16 cellular contexts compared by ENCODE assay signal in the genomic region with DNA sequence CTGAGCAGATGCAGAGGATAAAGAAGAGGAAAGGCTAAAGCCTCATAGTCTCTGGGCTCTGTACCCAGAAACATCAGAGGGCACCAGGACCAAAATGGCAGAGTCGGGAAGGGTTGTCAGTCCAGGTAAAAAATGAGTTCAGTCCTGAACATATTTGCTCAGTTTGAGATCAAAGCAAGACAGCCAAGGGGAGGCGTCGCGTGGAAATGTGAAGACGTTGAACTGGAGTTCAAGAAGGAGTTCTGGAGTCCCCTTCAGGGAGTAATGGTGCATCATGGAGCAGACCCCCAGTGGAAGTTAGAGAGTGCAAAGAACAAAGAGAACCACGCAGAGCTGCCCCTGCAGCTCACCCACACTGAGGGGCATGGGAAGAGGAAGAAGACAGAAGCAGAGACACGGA. TPM values are rescaled to one million over a fixed set of nuclear protein-coding genes. Genes with fewer than 3 reads are reported as not detected.
DNase-seq lines count a peak whose midpoint lies in the region; ATAC-seq and TF ChIP-seq lines count a peak whose summit lies in the region.
"Had no signal": no experiment of that assay in that cellular context is flagged by ENCODE, and none has a peak within 500 bp of the region (broad histone marks: within the 10 kb centered on the region; RNA-seq: fewer than 3 reads in every experiment).

No MANE protein-coding gene starts in this region.

- TF ChIP-seq CTCF in esophagus muscularis mucosa (IDR thresholded peaks at IDR 0.05), result no peak

- 78% methylated on average over 7 of the region's 7 CpGs for WGBS in esophagus muscularis mucosa

- intact Hi-C loops in esophagus muscularis mucosa (cut with DNase I), result loop anchor here (5.0 kb wide), 2 partner anchors 35 to 55 kb away; no protein-coding TSS in a partner anchor

- no peak for DNase-seq in adipocyte (ENCODE audit: low read depth)
- DNase-seq in esophagus muscularis mucosa (ENCODE audit: extremely low spot score), result no peak
- no peak for DNase-seq in NCI-H2171 treated with DMSO at 0.1 percent for 48 hours (lab: John Stamatoyannopoulos, UW)
- DNase-seq in SKM-1 treated with dmso at 0.1 percent for 144 hours (lab: John Stamatoyannopoulos, UW; ENCODE audit: unreplicated experiment), result no peak
- no peak for DNase-seq in NCI-H774 (lab: John Stamatoyannopoulos, UW)
- DNase-seq: activated CD4-positive, alpha-beta T cell treated with anti-CD3 and anti-CD28 coated beads for 48 hours; activated naive CD8-positive, alpha-beta T cell treated with anti-CD3 and anti-CD28 coated beads, Interleukin-2, amount 50 U/mL, for 24 hours; activated T-cell treated with anti-CD3 and anti-CD28 coated beads, Interleukin-2, amount 50 U/mL, for 24 hours; DMS 273 treated with DMSO at 0.1 percent for 48 hours; NCI-H1694; SHP77 treated with DMSO at 0.1 percent for 48 hours; stimulated activated naive B cell treated with anti-CD40 and anti-IgM and Interleukin-4, amounts not matched to agents 10 μg/mL and 1 μg/mL and 100 μg/mL, for 72 hours had no signal

- H3K36me3 ChIP-seq in adipocyte (ENCODE audit: control insufficient read depth, insufficient read depth, low read length, severe bottlenecking) (peaks cover 29% of the 10 kb centered on the region), esophagus muscularis mucosa (peaks cover 0 to 8% (median 0%) of the 10 kb centered on the region in 4 donors), muscle layer of duodenum (ENCODE audit: control insufficient read depth in 1 of 2, insufficient read depth in 2 of 2, low read length in 2 of 2) (no peaks in the 10 kb centered on the region), subcutaneous abdominal adipose tissue (ENCODE audit: control insufficient read depth in 5 of 5, insufficient read depth in 5 of 5, low read length in 5 of 5) (peaks cover 2 to 26% (median 5%) of the 10 kb centered on the region in 5 donors)
- H3K36me3 ChIP-seq: BLaER1 had no signal

- no peak for TF ChIP-seq POLR2A in esophagus muscularis mucosa (IDR thresholded peaks at IDR 0.05; ENCODE audit: low read depth)

- no peak for ATAC-seq in HG02870 (IDR thresholded peaks at IDR 0.05; ENCODE audit: unreplicated experiment)
- ATAC-seq: activated naive CD8-positive, alpha-beta T cell treated with anti-CD3 and anti-CD28 coated beads, Interleukin-2, amount 50 U/mL, for 24 hours; stimulated activated naive B cell treated with anti-CD40 and anti-IgM and Interleukin-4, amounts not matched to agents 10 μg/mL and 1 μg/mL and 100 μg/mL, for 72 hours had no signal

- peak overlapping the region; percentile 21 for H3K4me3 ChIP-seq in adipocyte (ENCODE audit: low read length)
- peak overlapping the region in 1 of 4 donors; percentile 18 for H3K4me3 ChIP-seq in esophagus muscularis mucosa
- peak overlapping the region; percentile 14 to 33 for H3K4me3 ChIP-seq in muscle layer of duodenum (ENCODE audit: low read depth in 1 of 2, low read length in 2 of 2)
- peak overlapping the region in 4 of 5 donors; percentile 7 to 51 (median 28) for H3K4me3 ChIP-seq in subcutaneous abdominal adipose tissue (ENCODE audit: low read depth in 1 of 5, low read length in 5 of 5)
- H3K4me3 ChIP-seq: BLaER1 had no signal

- H3K9ac ChIP-seq in adipocyte (ENCODE audit: low read length) (peak overlapping the region; percentile 50), subcutaneous abdominal adipose tissue (ENCODE audit: low read length in 5 of 5) (peak overlapping the region in 3 of 5 donors; percentile 14 to 96 (median 51))
- H3K9ac ChIP-seq: BLaER1 had no signal

- no peaks in the 10 kb centered on the region for H3K9me3 ChIP-seq in adipocyte (ENCODE audit: control insufficient read depth, low read length)
- no peaks in the 10 kb centered on the region for H3K9me3 ChIP-seq in esophagus muscularis mucosa
- H3K9me3 ChIP-seq in muscle layer of duodenum (ENCODE audit: control insufficient read depth in 1 of 2, low read length in 2 of 2), result no peaks in the 10 kb centered on the region
- H3K9me3 ChIP-seq in subcutaneous abdominal adipose tissue (ENCODE audit: control insufficient read depth in 5 of 5, low read length in 5 of 5), result no peaks in the 10 kb centered on the region

- H3K27ac ChIP-seq in esophagus muscularis mucosa (replicated peaks in 1 of 4) (peak overlapping the region; percentile 99), muscle layer of duodenum (ENCODE audit: low read length) (peak overlapping the region; percentile 30), subcutaneous abdominal adipose tissue (ENCODE audit: low read depth, low read length) (peak overlapping the region; percentile 99)
- H3K27ac ChIP-seq: BLaER1 had no signal

- H3K27me3 ChIP-seq in adipocyte (replicated peaks; ENCODE audit: control insufficient read depth, insufficient read depth, low read length) (no peaks in the 10 kb centered on the region), esophagus muscularis mucosa (peaks cover 0 to 4% (median 1%) of the 10 kb centered on the region in 4 donors), muscle layer of duodenum (ENCODE audit: low read depth, low read length) (no peaks in the 10 kb centered on the region), subcutaneous abdominal adipose tissue (ENCODE audit: control insufficient read depth in 5 of 5, insufficient read depth in 4 of 5, low read length in 5 of 5) (peaks cover 0 to 5% (median 0%) of the 10 kb centered on the region in 5 donors)

- no peak for TF ChIP-seq EP300 in esophagus muscularis mucosa (IDR thresholded peaks at IDR 0.05)

- H3K4me1 ChIP-seq in adipocyte (ENCODE audit: control insufficient read depth, insufficient read depth, low read length) (peaks cover 69% of the 10 kb centered on the region), esophagus muscularis mucosa (peaks cover 60 to 84% (median 79%) of the 10 kb centered on the region in 4 donors), muscle layer of duodenum (ENCODE audit: control insufficient read depth in 1 of 2, insufficient read depth in 2 of 2, low read length in 2 of 2) (peaks cover 13 to 46% of the 10 kb centered on the region in 2 donors), subcutaneous abdominal adipose tissue (ENCODE audit: control insufficient read depth in 5 of 5, insufficient read depth in 5 of 5, low read length in 5 of 5) (peaks cover 26 to 82% (median 72%) of the 10 kb centered on the region in 5 donors)

RNA-seq across cellular contexts. Expression of a gene that starts 4.8 kb away (rescaled TPM):
- 100 to 1,000 TPM; 328 to 578 (median 405) TPM for total RNA-seq in esophagus muscularis mucosa

RNA-seq across cellular contexts. Expression of a gene that starts 4.9 kb away (rescaled TPM):
- 100 to 1,000 TPM; 419 to 931 (median 555) TPM for total RNA-seq in esophagus muscularis mucosa

Comparison
In these comparisons a context has a peak if more than half of its experiments do, and no peak if none do; other contexts are left out.
1. H3K27ac ChIP-seq: peak in every context shown above with its lines; median percentile 99 in esophagus muscularis mucosa; 99 in subcutaneous abdominal adipose tissue; 30 in muscle layer of duodenum.